8 cellular contexts compared by ENCODE assay signal in genomic region chr5:107248065-107248695, GRCh38.
DNase-seq lines count a peak whose midpoint lies in the region; ATAC-seq and TF ChIP-seq lines count a peak whose summit lies in the region.

No MANE protein-coding gene starts in this region.

- no peak overlapping the region for H3K27ac ChIP-seq in left ventricle myocardium inferior (replicated peaks)

- intact Hi-C loops in activated T-helper 1 cell treated with anti-CD3 and anti-CD28 coated beads, Interleukin-12 subunit alpha, Interleukin-12 subunit beta, Interleukin-2, Interleukin-4 antibody, amounts not matched to agents 30 ng/mL and 10 ng/mL and 1 ng/mL, durations not matched to agents 14 hours and 24 hours and 36 hours (cut with micrococcal nuclease) = no loop called here
- intact Hi-C loops in left ventricle myocardium inferior (cut with micrococcal nuclease) = no loop called here

- peak; percentile 62 for ATAC-seq in GM21447 (IDR thresholded peaks at IDR 0.05; ENCODE audit: unreplicated experiment)

- H3K36me3 Mint-ChIP-seq in activated T-helper 1 cell treated with anti-CD3 and anti-CD28 coated beads, Interleukin-12 subunit alpha, Interleukin-12 subunit beta, Interleukin-2, Interleukin-4 antibody, amounts not matched to agents 30 ng/mL and 10 ng/mL and 1 ng/mL, durations not matched to agents 14 hours and 24 hours and 36 hours (ENCODE audit: low read depth) = no peaks in the 10 kb centered on the region

- DNase-seq in DMS53 treated with DMSO at 0.1 percent for 48 hours (lab: John Stamatoyannopoulos, UW; ENCODE audit: unreplicated experiment) (peak; percentile 52), NCI-H187 treated with DMSO at 0.1 percent for 48 hours (lab: John Stamatoyannopoulos, UW) (peak; percentile 28), left ventricle myocardium inferior (peak; percentile 21), retinal pigment epithelial cell (ENCODE audit: low read depth) (no peak), epidermal melanocyte (ENCODE audit: insufficient read length, low spot score) (no peak), dedifferentiated amniotic fluid mesenchymal stem cell (ENCODE audit: extremely low spot score) (no peak)
- DNase-seq in activated T-helper 1 cell treated with anti-CD3 and anti-CD28 coated beads, Interleukin-12 subunit alpha, Interleukin-12 subunit beta, Interleukin-2, Interleukin-4 antibody, amounts not matched to agents 30 ng/mL and 10 ng/mL and 1 ng/mL, durations not matched to agents 14 hours and 24 hours and 36 hours (ENCODE audit: low spot score) = peak; percentile 1

- no peaks in the 10 kb centered on the region for H3K27me3 ChIP-seq in left ventricle myocardium inferior (ENCODE audit: low read depth)

- H3K27me3 Mint-ChIP-seq in activated T-helper 1 cell treated with anti-CD3 and anti-CD28 coated beads, Interleukin-12 subunit alpha, Interleukin-12 subunit beta, Interleukin-2, Interleukin-4 antibody, amounts not matched to agents 30 ng/mL and 10 ng/mL and 1 ng/mL, durations not matched to agents 14 hours and 24 hours and 36 hours (ENCODE audit: insufficient read depth) = peaks cover 2% of the 10 kb centered on the region

- no peaks in the 10 kb centered on the region for H3K9me3 ChIP-seq in left ventricle myocardium inferior (replicated peaks)

- H3K9me3 Mint-ChIP-seq in activated T-helper 1 cell treated with anti-CD3 and anti-CD28 coated beads, Interleukin-12 subunit alpha, Interleukin-12 subunit beta, Interleukin-2, Interleukin-4 antibody, amounts not matched to agents 30 ng/mL and 10 ng/mL and 1 ng/mL, durations not matched to agents 14 hours and 24 hours and 36 hours = no peaks in the 10 kb centered on the region

- no peaks in the 10 kb centered on the region for H3K4me1 Mint-ChIP-seq in activated T-helper 1 cell treated with anti-CD3 and anti-CD28 coated beads, Interleukin-12 subunit alpha, Interleukin-12 subunit beta, Interleukin-2, Interleukin-4 antibody, amounts not matched to agents 30 ng/mL and 10 ng/mL and 1 ng/mL, durations not matched to agents 14 hours and 24 hours and 36 hours (ENCODE audit: low read depth)

- H3K4me1 ChIP-seq in left ventricle myocardium inferior = no peaks in the 10 kb centered on the region

- no peaks in the 10 kb centered on the region for H3K36me3 ChIP-seq in left ventricle myocardium inferior

- no peak overlapping the region for H3K4me3 ChIP-seq in left ventricle myocardium inferior
- H3K4me3 ChIP-seq in retinal pigment epithelial cell (ENCODE audit: low read length) = no peak overlapping the region

- H3K4me3 Mint-ChIP-seq in activated T-helper 1 cell treated with anti-CD3 and anti-CD28 coated beads, Interleukin-12 subunit alpha, Interleukin-12 subunit beta, Interleukin-2, Interleukin-4 antibody, amounts not matched to agents 30 ng/mL and 10 ng/mL and 1 ng/mL, durations not matched to agents 14 hours and 24 hours and 36 hours = no peak overlapping the region

- TF ChIP-seq CTCF in left ventricle myocardium inferior (IDR thresholded peaks at IDR 0.05; ENCODE audit: borderline replicate concordance) (peak; percentile 73), retinal pigment epithelial cell (conservative IDR thresholded peaks at IDR 0.05; ENCODE audit: low read depth, low read length) (peak; percentile 80)

- H3K27ac Mint-ChIP-seq in activated T-helper 1 cell treated with anti-CD3 and anti-CD28 coated beads, Interleukin-12 subunit alpha, Interleukin-12 subunit beta, Interleukin-2, Interleukin-4 antibody, amounts not matched to agents 30 ng/mL and 10 ng/mL and 1 ng/mL, durations not matched to agents 14 hours and 24 hours and 36 hours = no peak overlapping the region

Comparison
In these comparisons a context has a peak if more than half of its experiments do, and no peak if none do; other contexts are left out.
1. DNase-seq: peak in DMS53 treated with DMSO at 0.1 percent for 48 hours (single experiment), NCI-H187 treated with DMSO at 0.1 percent for 48 hours (single experiment), activated T-helper 1 cell treated with anti-CD3 and anti-CD28 coated beads, Interleukin-12 subunit alpha, Interleukin-12 subunit beta, Interleukin-2, Interleukin-4 antibody, amounts not matched to agents 30 ng/mL and 10 ng/mL and 1 ng/mL, durations not matched to agents 14 hours and 24 hours and 36 hours (single experiment) and left ventricle myocardium inferior (single experiment); none in retinal pigment epithelial cell (single experiment), epidermal melanocyte (single experiment) and dedifferentiated amniotic fluid mesenchymal stem cell (single experiment).